In the genomic region with DNA sequence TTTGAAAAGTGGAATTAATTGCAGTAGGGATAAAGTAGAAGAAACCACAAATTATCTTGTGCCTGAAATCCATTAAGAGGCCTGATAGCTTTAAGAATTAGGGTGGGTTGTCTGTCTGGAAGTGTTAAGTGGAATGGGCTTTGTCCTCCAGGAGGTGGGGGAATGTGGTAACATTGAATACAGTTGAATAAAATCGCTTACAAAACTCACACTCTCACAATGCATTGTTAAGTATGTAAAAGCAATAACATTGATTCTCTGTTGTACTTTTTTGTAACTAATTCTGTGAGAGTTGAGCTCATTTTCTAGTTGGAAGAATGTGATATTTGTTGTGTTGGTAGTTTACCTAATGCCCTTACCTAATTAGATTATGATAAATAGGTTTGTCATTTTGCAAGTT, we compare ENCODE assay signal across 35 cellular contexts. TPM values are rescaled to one million over a fixed set of nuclear protein-coding genes. Genes with fewer than 3 reads are reported as not detected.
DNase-seq lines count a peak whose midpoint lies in the region; ATAC-seq and TF ChIP-seq lines count a peak whose summit lies in the region.
"Had no signal": no experiment of that assay in that cellular context is flagged by ENCODE, and none has a peak within 500 bp of the region (broad histone marks: within the 10 kb centered on the region; RNA-seq: fewer than 3 reads in every experiment).

No MANE protein-coding gene starts in this region.

- peak overlapping the region; percentile 72 for H3K27ac Mint-ChIP-seq in activated T-cell treated with anti-CD3 and anti-CD28 coated beads, Interleukin-2, amount 50 U/mL, for 24 hours
- peak overlapping the region; percentile 14 for H3K27ac Mint-ChIP-seq in CD8-positive, alpha-beta T cell
- peak overlapping the region; percentile 25 for H3K27ac Mint-ChIP-seq in memory B cell
- H3K27ac Mint-ChIP-seq: activated naive CD8-positive, alpha-beta T cell treated with anti-CD3 and anti-CD28 coated beads, Interleukin-2, amount 10 ng/mL, durations not matched to agents 7 days and 5 days; activated T-helper 1 cell treated with anti-CD3 and anti-CD28 coated beads, Interleukin-12 subunit alpha, Interleukin-12 subunit beta, Interleukin-2, Interleukin-4 antibody, amounts not matched to agents 30 ng/mL and 10 ng/mL and 1 ng/mL, durations not matched to agents 14 hours and 24 hours and 36 hours; B cell had no signal

- H3K9ac ChIP-seq in SK-N-MC (ENCODE audit: insufficient read length): no peak overlapping the region

- no peaks in the 10 kb centered on the region for H3K9me3 ChIP-seq in CD8-positive, alpha-beta T cell (ENCODE audit: low read length)
- no peaks in the 10 kb centered on the region for H3K9me3 ChIP-seq in SK-N-MC (ENCODE audit: low read depth, low read length)
- no peaks in the 10 kb centered on the region for H3K9me3 ChIP-seq in aorta (ENCODE audit: control insufficient read depth, low read length)
- H3K9me3 ChIP-seq: ovary, thoracic aorta had no signal

- H3K4me1 Mint-ChIP-seq in activated T-cell treated with anti-CD3 and anti-CD28 coated beads, Interleukin-2, amount 50 U/mL, for 24 hours (ENCODE audit: low read depth): peaks cover 40% of the 10 kb centered on the region
- H3K4me1 Mint-ChIP-seq in CD8-positive, alpha-beta T cell (ENCODE audit: low read depth): peaks cover 31% of the 10 kb centered on the region
- peaks cover 16% of the 10 kb centered on the region for H3K4me1 Mint-ChIP-seq in memory B cell

- ATAC-seq in CD8-positive, alpha-beta T cell: no peak
- ATAC-seq in memory B cell (ENCODE audit: low read depth) (no peak), aorta (ENCODE audit: low FRiP score) (no peak)
- ATAC-seq: activated CD4-positive, CD25-positive, alpha-beta regulatory T cell treated with anti-CD3 and anti-CD28 coated beads, Interleukin-2, amount 50 U/mL, for 24 hours had no signal

- CTCF ChIA-PET in CD8-positive, alpha-beta T cell (lab: Charles Lee): interaction anchor here (2.1 kb wide), 1 partner anchor 13 kb away, joined by 11 read pairs; no protein-coding TSS in a partner anchor

- no peaks in the 10 kb centered on the region for H3K4me1 ChIP-seq in CD8-positive, alpha-beta T cell (ENCODE audit: insufficient read depth, low read length)
- H3K4me1 ChIP-seq in aorta (ENCODE audit: control insufficient read depth in 1 of 2, insufficient read depth in 2 of 2, low read length in 2 of 2): no peaks in the 10 kb centered on the region

- H3K9me3 Mint-ChIP-seq in activated T-cell treated with anti-CD3 and anti-CD28 coated beads, Interleukin-2, amount 50 U/mL, for 24 hours: no peaks in the 10 kb centered on the region
- no peaks in the 10 kb centered on the region for H3K9me3 Mint-ChIP-seq in CD8-positive, alpha-beta T cell
- no peaks in the 10 kb centered on the region for H3K9me3 Mint-ChIP-seq in memory B cell
- H3K9me3 Mint-ChIP-seq: activated naive CD8-positive, alpha-beta T cell treated with anti-CD3 and anti-CD28 coated beads, Interleukin-2, amount 10 ng/mL, durations not matched to agents 7 days and 5 days; activated T-helper 1 cell treated with anti-CD3 and anti-CD28 coated beads, Interleukin-12 subunit alpha, Interleukin-12 subunit beta, Interleukin-2, Interleukin-4 antibody, amounts not matched to agents 30 ng/mL and 10 ng/mL and 1 ng/mL, durations not matched to agents 14 hours and 24 hours and 36 hours; CD4-positive, alpha-beta memory T cell had no signal

- peaks cover 42% of the 10 kb centered on the region for H3K36me3 ChIP-seq in CD8-positive, alpha-beta T cell (ENCODE audit: insufficient read depth, low read length)
- H3K36me3 ChIP-seq in SK-N-MC (ENCODE audit: insufficient read depth, low read length) (peaks cover 78% of the 10 kb centered on the region), aorta (ENCODE audit: control insufficient read depth in 1 of 2, insufficient read depth in 2 of 2, low read length in 1 of 2) (peaks cover 0 to 10% of the 10 kb centered on the region in 2 donors)
- H3K36me3 ChIP-seq: ovary had no signal

- POLR2A ChIA-PET in CD8-positive, alpha-beta T cell (lab: Charles Lee): interaction anchor here (0.6 kb wide), 1 partner anchor 270 kb away, joined by 3 read pairs; no protein-coding TSS in a partner anchor

- WGBS in aorta, 2 donors: 79 to 87% methylated on average over 1 of the region's 1 CpG

- H3K27me3 Mint-ChIP-seq in activated T-cell treated with anti-CD3 and anti-CD28 coated beads, Interleukin-2, amount 50 U/mL, for 24 hours: no peaks in the 10 kb centered on the region
- H3K27me3 Mint-ChIP-seq in CD8-positive, alpha-beta T cell (ENCODE audit: low read depth): no peaks in the 10 kb centered on the region
- H3K27me3 Mint-ChIP-seq in memory B cell: no peaks in the 10 kb centered on the region
- H3K27me3 Mint-ChIP-seq: activated naive CD8-positive, alpha-beta T cell treated with anti-CD3 and anti-CD28 coated beads, Interleukin-2, amount 10 ng/mL, durations not matched to agents 7 days and 5 days; B cell; CD4-positive, alpha-beta memory T cell had no signal

- no peak overlapping the region for H3K27ac ChIP-seq in CD8-positive, alpha-beta T cell (ENCODE audit: low read depth, low read length)
- peak overlapping the region; percentile 22 for H3K27ac ChIP-seq in SK-N-MC
- no peak overlapping the region for H3K27ac ChIP-seq in aorta (ENCODE audit: low read depth in 1 of 2, low read length in 2 of 2)
- H3K27ac ChIP-seq: ovary, skin epidermis, thoracic aorta had no signal

- no peak for DNase-seq in activated T-cell treated with anti-CD3 and anti-CD28 coated beads, Interleukin-2, amount 50 U/mL, for 24 hours
- DNase-seq in activated T-cell treated with anti-CD3 and anti-CD28 coated beads for 4 hours (no peak), SK-N-MC (ENCODE audit: low read depth, low spot score) (no peak), memory B cell (ENCODE audit: low spot score in 2 of 2) (no peak), NOMO-1 (lab: John Stamatoyannopoulos, UW; ENCODE audit: unreplicated experiment in 2 of 2) (no peak), aorta (no peak), AG08395 (ENCODE audit: low spot score) (no peak)
- no peak for DNase-seq in CD8-positive, alpha-beta T cell
- DNase-seq: activated naive CD8-positive, alpha-beta T cell treated with anti-CD3 and anti-CD28 coated beads, Interleukin-2, amount 10 ng/mL, durations not matched to agents 7 days and 5 days; CD4-positive, alpha-beta memory T cell; cortex of kidney; effector memory CD4-positive, alpha-beta T cell; glutamatergic neuron; mammary epithelial cell; NCI-H1092; NCI-H1694 treated with DMSO at 0.1 percent for 48 hours; NCI-H82; ovary; retina; RPMI8226; stimulated activated naive CD4-positive, alpha-beta T cell treated with Interleukin-2 at 50 U/mL for 16 hours; T-helper 1 cell had no signal

- no peak overlapping the region for H3K4me3 Mint-ChIP-seq in activated T-cell treated with anti-CD3 and anti-CD28 coated beads, Interleukin-2, amount 50 U/mL, for 24 hours
- no peak overlapping the region for H3K4me3 Mint-ChIP-seq in CD8-positive, alpha-beta T cell
- H3K4me3 Mint-ChIP-seq in memory B cell: no peak overlapping the region
- H3K4me3 Mint-ChIP-seq: activated naive CD8-positive, alpha-beta T cell treated with anti-CD3 and anti-CD28 coated beads, Interleukin-2, amount 10 ng/mL, durations not matched to agents 7 days and 5 days; activated T-helper 1 cell treated with anti-CD3 and anti-CD28 coated beads, Interleukin-12 subunit alpha, Interleukin-12 subunit beta, Interleukin-2, Interleukin-4 antibody, amounts not matched to agents 30 ng/mL and 10 ng/mL and 1 ng/mL, durations not matched to agents 14 hours and 24 hours and 36 hours; B cell; CD4-positive, alpha-beta memory T cell had no signal

- H3K27me3 ChIP-seq in CD8-positive, alpha-beta T cell (ENCODE audit: insufficient read depth, low read length): no peaks in the 10 kb centered on the region
- no peaks in the 10 kb centered on the region for H3K27me3 ChIP-seq in aorta (ENCODE audit: control insufficient read depth in 1 of 2, insufficient read depth in 2 of 2, low read length in 1 of 2)
- H3K27me3 ChIP-seq: ovary had no signal

- no peak overlapping the region for H3K4me3 ChIP-seq in CD8-positive, alpha-beta T cell (ENCODE audit: low read depth, low read length)
- no peak overlapping the region for H3K4me3 ChIP-seq in SK-N-MC
- no peak overlapping the region for H3K4me3 ChIP-seq in aorta (ENCODE audit: low read length in 2 of 2)
- H3K4me3 ChIP-seq: ovary, skin epidermis, thoracic aorta had no signal

- intact Hi-C loops in CD8-positive, alpha-beta T cell (cut with DNase I, micrococcal nuclease): no loop called here
- intact Hi-C loops in aorta (cut with DNase I): no loop called here

- TF ChIP-seq CTCF in CD8-positive, alpha-beta T cell (IDR thresholded peaks at IDR 0.05): no peak

- peaks cover 92% of the 10 kb centered on the region for H3K36me3 Mint-ChIP-seq in activated T-cell treated with anti-CD3 and anti-CD28 coated beads, Interleukin-2, amount 50 U/mL, for 24 hours (ENCODE audit: low read depth)
- H3K36me3 Mint-ChIP-seq in CD8-positive, alpha-beta T cell: peaks cover 77% of the 10 kb centered on the region
- peaks cover 20% of the 10 kb centered on the region for H3K36me3 Mint-ChIP-seq in memory B cell

RNA-seq across cellular contexts. Expression of a gene that starts 12.1 kb away (rescaled TPM):
- total RNA-seq in CD8-positive, alpha-beta T cell: 100 to 1,000 TPM; 125 to 131 TPM
- total RNA-seq in aorta: 100 to 1,000 TPM; 124 to 128 TPM
- 100 to 1,000 TPM; 126 to 131 TPM for polyA plus RNA-seq in aorta

RNA-seq across cellular contexts. Expression of a gene that starts 22.5 kb away (rescaled TPM):
- under 1 TPM; 0.19 to 0.22 TPM for total RNA-seq in CD8-positive, alpha-beta T cell
- not detected for total RNA-seq in aorta
- under 1 TPM in 1 of 2 donors, not detected in 1; 0.05 TPM for polyA plus RNA-seq in aorta
- total RNA-seq: activated naive CD8-positive, alpha-beta T cell treated with anti-CD3 and anti-CD28 coated beads, Interleukin-2, amount 10 ng/mL, durations not matched to agents 7 days and 5 days; B cell; cardiac septum; CD4-positive, alpha-beta memory T cell; Daoy; fibroblast of villous mesenchyme; M059J; mucosa of gallbladder; NCI-H460; SK-MEL-5; thoracic aorta had no signal
- polyA plus RNA-seq: neural cell had no signal

RNA-seq across cellular contexts. Expression of a gene that starts 35.3 kb away (rescaled TPM):
- 10 to 100 TPM; 31.4 to 40.6 TPM for total RNA-seq in CD8-positive, alpha-beta T cell
- 10 to 100 TPM; 48.9 to 71.2 TPM for total RNA-seq in aorta
- 10 to 100 TPM; 67.5 to 88.7 TPM for polyA plus RNA-seq in aorta

Comparison
In these comparisons a context has a peak if more than half of its experiments do, and no peak if none do; other contexts are left out.
1. H3K27ac Mint-ChIP-seq: peak in every context shown above with its lines; median percentile 72 in activated T-cell treated with anti-CD3 and anti-CD28 coated beads, Interleukin-2, amount 50 U/mL, for 24 hours; 25 in memory B cell; 14 in CD8-positive, alpha-beta T cell.